In genomic region chr9:117430813-117431212, GRCh38 we compare ENCODE assay signal across 2 cellular contexts.
TF ChIP-seq lines count a peak whose summit lies in the region.

No MANE protein-coding gene starts in this region.

TF ChIP-seq in IMR-90, 13 proteins besides CTCF, POLR2A, EP300 and RAD21:
- TF ChIP-seq MXI1 (IDR thresholded peaks at IDR 0.05; ENCODE audit: borderline replicate concordance, low read depth, low read length) (no peak), CEBPB (IDR thresholded peaks at IDR 0.05; ENCODE audit: low read depth, low read length) (peak; percentile 44; the same call in 1 of the 2 replicates)
TF ChIP-seq in IMR-90: peak in this region for 1.

TF ChIP-seq in K562, 482 proteins besides CTCF, POLR2A, EP300 and RAD21:
- TF ChIP-seq CEBPB (tag; IDR thresholded peaks at IDR 0.05) (0 out of 2 replicates have a peak, but pooled peaks have one; percentile 19), TRIM28 (IDR thresholded peaks at IDR 0.05) (no peak), ZNF395 (CRISPR knock-in tag; IDR thresholded peaks at IDR 0.05) (no peak), ELF4 (CRISPR knock-in tag; IDR thresholded peaks at IDR 0.05) (no peak), CEBPG (CRISPR knock-in tag; IDR thresholded peaks at IDR 0.05) (no peak), CEBPG (tag; conservative IDR thresholded peaks at IDR 0.05 in 1 of 2, IDR thresholded peaks at IDR 0.05 in 1 of 2) (peak; percentile 25 to 67; a peak in 2 of 4 replicates), TCF15 (CRISPR knock-in tag; IDR thresholded peaks at IDR 0.05) (no peak), HMG20B (CRISPR knock-in tag; IDR thresholded peaks at IDR 0.05) (no peak)
